ENCODE assay signal across 3 cellular contexts in genomic region chr5:59683311-59683710, GRCh38.
TF ChIP-seq lines count a peak whose summit lies in the region.

No MANE protein-coding gene starts in this region.

TF ChIP-seq in HepG2, 621 proteins besides CTCF, POLR2A, EP300 and RAD21 (continued from another document):
- TF ChIP-seq ZNF333 (CRISPR knock-in tag; IDR thresholded peaks at IDR 0.05; ENCODE audit: borderline replicate concordance): no peak

TF ChIP-seq in K562, 482 proteins besides CTCF, POLR2A, EP300 and RAD21 (continued from another document):
- TF ChIP-seq, protein P1, sequence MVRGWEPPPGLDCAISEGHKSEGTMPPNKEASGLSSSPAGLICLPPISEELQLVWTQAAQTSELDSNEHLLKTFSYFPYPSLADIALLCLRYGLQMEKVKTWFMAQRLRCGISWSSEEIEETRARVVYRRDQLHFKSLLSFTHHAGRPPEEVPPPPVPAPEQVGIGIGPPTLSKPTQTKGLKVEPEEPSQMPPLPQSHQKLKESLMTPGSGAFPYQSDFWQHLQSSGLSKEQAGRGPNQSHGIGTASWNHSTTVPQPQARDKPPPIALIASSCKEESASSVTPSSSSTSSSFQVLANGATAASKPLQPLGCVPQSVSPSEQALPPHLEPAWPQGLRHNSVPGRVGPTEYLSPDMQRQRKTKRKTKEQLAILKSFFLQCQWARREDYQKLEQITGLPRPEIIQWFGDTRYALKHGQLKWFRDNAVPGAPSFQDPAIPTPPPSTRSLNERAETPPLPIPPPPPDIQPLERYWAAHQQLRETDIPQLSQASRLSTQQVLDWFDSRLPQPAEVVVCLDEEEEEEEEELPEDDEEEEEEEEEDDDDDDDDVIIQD (CRISPR knock-in tag; IDR thresholded peaks at IDR 0.05): no peak
- TF ChIP-seq C11orf30 (IDR thresholded peaks at IDR 0.05; ENCODE audit: low read depth) (peak; percentile 31; the same call in 1 of the 2 replicates), MAFK (IDR thresholded peaks at IDR 0.05; ENCODE audit: low read length) (peak; percentile 29; the same call in 1 of the 2 replicates), ZNF316 (IDR thresholded peaks at IDR 0.05) (peak; percentile 59)

TF ChIP-seq in neural cell, 6 proteins besides CTCF, POLR2A, EP300 and RAD21 (continued from another document):
- no peak for TF ChIP-seq SMC3 (conservative IDR thresholded peaks at IDR 0.05; ENCODE audit: poor library complexity)
- TF ChIP-seq, protein P2, sequence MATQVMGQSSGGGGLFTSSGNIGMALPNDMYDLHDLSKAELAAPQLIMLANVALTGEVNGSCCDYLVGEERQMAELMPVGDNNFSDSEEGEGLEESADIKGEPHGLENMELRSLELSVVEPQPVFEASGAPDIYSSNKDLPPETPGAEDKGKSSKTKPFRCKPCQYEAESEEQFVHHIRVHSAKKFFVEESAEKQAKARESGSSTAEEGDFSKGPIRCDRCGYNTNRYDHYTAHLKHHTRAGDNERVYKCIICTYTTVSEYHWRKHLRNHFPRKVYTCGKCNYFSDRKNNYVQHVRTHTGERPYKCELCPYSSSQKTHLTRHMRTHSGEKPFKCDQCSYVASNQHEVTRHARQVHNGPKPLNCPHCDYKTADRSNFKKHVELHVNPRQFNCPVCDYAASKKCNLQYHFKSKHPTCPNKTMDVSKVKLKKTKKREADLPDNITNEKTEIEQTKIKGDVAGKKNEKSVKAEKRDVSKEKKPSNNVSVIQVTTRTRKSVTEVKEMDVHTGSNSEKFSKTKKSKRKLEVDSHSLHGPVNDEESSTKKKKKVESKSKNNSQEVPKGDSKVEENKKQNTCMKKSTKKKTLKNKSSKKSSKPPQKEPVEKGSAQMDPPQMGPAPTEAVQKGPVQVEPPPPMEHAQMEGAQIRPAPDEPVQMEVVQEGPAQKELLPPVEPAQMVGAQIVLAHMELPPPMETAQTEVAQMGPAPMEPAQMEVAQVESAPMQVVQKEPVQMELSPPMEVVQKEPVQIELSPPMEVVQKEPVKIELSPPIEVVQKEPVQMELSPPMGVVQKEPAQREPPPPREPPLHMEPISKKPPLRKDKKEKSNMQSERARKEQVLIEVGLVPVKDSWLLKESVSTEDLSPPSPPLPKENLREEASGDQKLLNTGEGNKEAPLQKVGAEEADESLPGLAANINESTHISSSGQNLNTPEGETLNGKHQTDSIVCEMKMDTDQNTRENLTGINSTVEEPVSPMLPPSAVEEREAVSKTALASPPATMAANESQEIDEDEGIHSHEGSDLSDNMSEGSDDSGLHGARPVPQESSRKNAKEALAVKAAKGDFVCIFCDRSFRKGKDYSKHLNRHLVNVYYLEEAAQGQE (IDR thresholded peaks at IDR 0.05; ENCODE audit: borderline replicate concordance): no peak
- TF ChIP-seq MXI1 (conservative IDR thresholded peaks at IDR 0.05; ENCODE audit: poor library complexity, severe bottlenecking): no peak
- no peak for TF ChIP-seq POLR2AphosphoS5 (IDR thresholded peaks at IDR 0.05)
- TF ChIP-seq TAF1 (IDR thresholded peaks at IDR 0.05; ENCODE audit: low read depth): no peak
